In the genomic region with DNA sequence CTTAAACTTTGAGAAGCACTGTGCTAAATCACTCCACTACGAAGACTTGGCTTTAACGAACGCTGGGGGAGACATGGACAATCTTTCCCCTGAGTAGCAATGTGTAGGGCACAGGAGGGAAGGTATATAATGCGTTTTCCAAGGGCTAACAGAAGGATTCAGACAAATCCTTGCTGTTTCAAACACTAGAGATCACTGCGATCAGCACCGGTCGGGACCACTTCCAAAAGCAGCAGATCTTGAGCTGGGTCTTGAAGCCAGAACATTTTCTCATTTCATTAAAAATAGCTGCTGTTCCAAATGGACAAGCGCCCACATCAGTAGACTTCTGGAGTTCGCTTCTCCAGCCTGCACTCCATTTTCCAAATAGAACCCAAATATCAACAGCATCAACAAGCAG, we compare ENCODE assay signal across 8 cellular contexts.
DNase-seq lines count a peak whose midpoint lies in the region; ATAC-seq and TF ChIP-seq lines count a peak whose summit lies in the region.

No MANE protein-coding gene starts in this region.

- H3K27ac Mint-ChIP-seq in IgD-negative memory B cell, result no peak overlapping the region

- ATAC-seq in left lobe of liver, result no peak

- H3K27ac ChIP-seq in BLaER1 (no peak overlapping the region), colonic mucosa (no peak overlapping the region), uterus (no peak overlapping the region)

- peaks cover 20% of the 10 kb centered on the region for H3K27me3 Mint-ChIP-seq in IgD-negative memory B cell

- DNase-seq in colonic mucosa, result peak; percentile 24
- DNase-seq in uterus, result no peak
- no peak for DNase-seq in left lobe of liver (ENCODE audit: low spot score)
- DNase-seq in 8988T, result no peak
- no peak for DNase-seq in foreskin melanocyte

- H3K4me3 Mint-ChIP-seq in IgD-negative memory B cell, result peak overlapping the region; percentile 86 to 97 (median 94)

- no peaks in the 10 kb centered on the region for H3K36me3 Mint-ChIP-seq in IgD-negative memory B cell

- peak overlapping the region; percentile 84 for H2AFZ ChIP-seq in neuron (ENCODE audit: low read depth, low read length)

- H3K4me1 ChIP-seq in BLaER1 (peaks cover 16% of the 10 kb centered on the region), colonic mucosa (no peaks in the 10 kb centered on the region), neuron (ENCODE audit: insufficient read depth, low read length) (peaks cover 21% of the 10 kb centered on the region), uterus (no peaks in the 10 kb centered on the region)

- H3K4me1 Mint-ChIP-seq in IgD-negative memory B cell, result peaks cover 12 to 22% (median 17%) of the 10 kb centered on the region in 3 donors

- H3K9me3 Mint-ChIP-seq in IgD-negative memory B cell, result peaks cover 0 to 4% (median 2%) of the 10 kb centered on the region in 3 donors

- H3K4me3 ChIP-seq in BLaER1 (peak overlapping the region; percentile 82), colonic mucosa (peak overlapping the region; percentile 70), neuron (ENCODE audit: low read length) (peak overlapping the region; percentile 72), uterus (peak overlapping the region in 1 of 2 donors; percentile 65)

- H3K9me3 ChIP-seq in BLaER1 (no peaks in the 10 kb centered on the region), colonic mucosa (no peaks in the 10 kb centered on the region), neuron (ENCODE audit: low read length) (no peaks in the 10 kb centered on the region), uterus (no peaks in the 10 kb centered on the region)

- peak overlapping the region; percentile 95 for H3K4me2 ChIP-seq in BLaER1

- peaks cover 27% of the 10 kb centered on the region; the same call in 1 of the 2 replicates for H3K27me3 ChIP-seq in BLaER1
- H3K27me3 ChIP-seq in colonic mucosa, result no peaks in the 10 kb centered on the region
- H3K27me3 ChIP-seq in neuron (ENCODE audit: insufficient read depth, low read length), result peaks cover 12% of the 10 kb centered on the region
- H3K27me3 ChIP-seq in uterus, result no peaks in the 10 kb centered on the region

- H3K36me3 ChIP-seq in BLaER1, result no peaks in the 10 kb centered on the region
- H3K36me3 ChIP-seq in colonic mucosa, result no peaks in the 10 kb centered on the region
- H3K36me3 ChIP-seq in neuron (ENCODE audit: insufficient read depth, low read length), result no peaks in the 10 kb centered on the region
- H3K36me3 ChIP-seq in uterus, result no peaks in the 10 kb centered on the region

- H4K20me1 ChIP-seq in BLaER1, result no peaks in the 10 kb centered on the region

- no peak overlapping the region; the same call in 1 of the 2 replicates for H3K9ac ChIP-seq in BLaER1
- H3K9ac ChIP-seq in colonic mucosa (ENCODE audit: low read depth in 2 of 2, low read length in 2 of 2), result peak overlapping the region in 1 of 2 donors; percentile 8

- no peak for TF ChIP-seq CTCF in colonic mucosa (IDR thresholded peaks at IDR 0.05)
- TF ChIP-seq CTCF in uterus (IDR thresholded peaks at IDR 0.05), result no peak

- intact Hi-C loops in colonic mucosa (cut with DNase I) (no loop called here), uterus (cut with DNase I; ENCODE audit: low total_unique reads) (no loop called here)

- TF ChIP-seq POLR2A in uterus (IDR thresholded peaks at IDR 0.05), result no peak
